Comparison of ENCODE assay signal across 1 cellular context in the genomic region with DNA sequence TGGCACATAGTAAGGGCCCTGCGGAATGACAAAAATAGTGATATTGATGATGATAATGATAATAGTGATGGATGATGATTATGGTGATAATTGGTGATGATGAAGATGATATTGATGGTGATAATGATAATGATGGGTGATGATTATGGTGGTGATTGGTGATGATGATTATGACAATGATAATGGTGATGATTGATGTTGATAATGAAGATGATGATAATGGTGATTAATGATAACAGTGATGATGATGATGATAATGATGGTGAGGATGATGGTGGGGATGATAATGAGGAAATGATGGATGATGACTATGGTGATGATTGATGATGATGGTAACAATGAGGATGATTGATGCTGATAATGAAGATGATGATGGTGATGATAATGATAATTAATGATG.
A peak's percentile ranks its signal among the peaks of the same experiment; 100 is the strongest.
TF ChIP-seq lines count a peak whose summit lies in the region.

No MANE protein-coding gene starts in this region.

TF ChIP-seq in HepG2, 621 proteins besides CTCF, POLR2A, EP300 and RAD21 (continued from another document):
- TF ChIP-seq, protein P1, sequence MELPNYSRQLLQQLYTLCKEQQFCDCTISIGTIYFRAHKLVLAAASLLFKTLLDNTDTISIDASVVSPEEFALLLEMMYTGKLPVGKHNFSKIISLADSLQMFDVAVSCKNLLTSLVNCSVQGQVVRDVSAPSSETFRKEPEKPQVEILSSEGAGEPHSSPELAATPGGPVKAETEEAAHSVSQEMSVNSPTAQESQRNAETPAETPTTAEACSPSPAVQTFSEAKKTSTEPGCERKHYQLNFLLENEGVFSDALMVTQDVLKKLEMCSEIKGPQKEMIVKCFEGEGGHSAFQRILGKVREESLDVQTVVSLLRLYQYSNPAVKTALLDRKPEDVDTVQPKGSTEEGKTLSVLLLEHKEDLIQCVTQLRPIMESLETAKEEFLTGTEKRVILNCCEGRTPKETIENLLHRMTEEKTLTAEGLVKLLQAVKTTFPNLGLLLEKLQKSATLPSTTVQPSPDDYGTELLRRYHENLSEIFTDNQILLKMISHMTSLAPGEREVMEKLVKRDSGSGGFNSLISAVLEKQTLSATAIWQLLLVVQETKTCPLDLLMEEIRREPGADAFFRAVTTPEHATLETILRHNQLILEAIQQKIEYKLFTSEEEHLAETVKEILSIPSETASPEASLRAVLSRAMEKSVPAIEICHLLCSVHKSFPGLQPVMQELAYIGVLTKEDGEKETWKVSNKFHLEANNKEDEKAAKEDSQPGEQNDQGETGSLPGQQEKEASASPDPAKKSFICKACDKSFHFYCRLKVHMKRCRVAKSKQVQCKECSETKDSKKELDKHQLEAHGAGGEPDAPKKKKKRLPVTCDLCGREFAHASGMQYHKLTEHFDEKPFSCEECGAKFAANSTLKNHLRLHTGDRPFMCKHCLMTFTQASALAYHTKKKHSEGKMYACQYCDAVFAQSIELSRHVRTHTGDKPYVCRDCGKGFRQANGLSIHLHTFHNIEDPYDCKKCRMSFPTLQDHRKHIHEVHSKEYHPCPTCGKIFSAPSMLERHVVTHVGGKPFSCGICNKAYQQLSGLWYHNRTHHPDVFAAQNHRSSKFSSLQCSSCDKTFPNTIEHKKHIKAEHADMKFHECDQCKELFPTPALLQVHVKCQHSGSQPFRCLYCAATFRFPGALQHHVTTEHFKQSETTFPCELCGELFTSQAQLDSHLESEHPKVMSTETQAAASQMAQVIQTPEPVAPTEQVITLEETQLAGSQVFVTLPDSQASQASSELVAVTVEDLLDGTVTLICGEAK (IDR thresholded peaks at IDR 0.05), result peak; percentile 21; the same call in 1 of the 2 replicates
- TF ChIP-seq, protein P1 (CRISPR knock-in tag; IDR thresholded peaks at IDR 0.05), result no peak
- TF ChIP-seq FOXP1 (IDR thresholded peaks at IDR 0.05) (peak; percentile 25; the same call in 1 of the 2 replicates), FOXP1 (CRISPR knock-in tag; IDR thresholded peaks at IDR 0.05) (no peak), SOX6 (IDR thresholded peaks at IDR 0.05) (peak; percentile 96; the same call in 1 of the 2 replicates), SOX6 (CRISPR knock-in tag; IDR thresholded peaks at IDR 0.05) (no peak), FOXK2 (IDR thresholded peaks at IDR 0.05) (peak; percentile 53; the same call in 1 of the 2 replicates), CREB1 (IDR thresholded peaks at IDR 0.05) (peak; percentile 97), CREB1 (CRISPR knock-in tag; IDR thresholded peaks at IDR 0.05) (no peak), IKZF1 (IDR thresholded peaks at IDR 0.05) (peak; percentile 98), NBN (conservative IDR thresholded peaks at IDR 0.05) (0 out of 2 replicates have a peak, but pooled peaks have one; percentile 64), ZNF7 (CRISPR knock-in tag; IDR thresholded peaks at IDR 0.05) (no peak), ZNF891 (CRISPR knock-in tag; IDR thresholded peaks at IDR 0.05) (no peak), ZNF282 (IDR thresholded peaks at IDR 0.05; ENCODE audit: partially characterized antibody) (peak; percentile 98), ATF7 (IDR thresholded peaks at IDR 0.05) (peak; percentile 73), ATF7 (CRISPR knock-in tag; IDR thresholded peaks at IDR 0.05) (no peak)
- TF ChIP-seq, protein P2, sequence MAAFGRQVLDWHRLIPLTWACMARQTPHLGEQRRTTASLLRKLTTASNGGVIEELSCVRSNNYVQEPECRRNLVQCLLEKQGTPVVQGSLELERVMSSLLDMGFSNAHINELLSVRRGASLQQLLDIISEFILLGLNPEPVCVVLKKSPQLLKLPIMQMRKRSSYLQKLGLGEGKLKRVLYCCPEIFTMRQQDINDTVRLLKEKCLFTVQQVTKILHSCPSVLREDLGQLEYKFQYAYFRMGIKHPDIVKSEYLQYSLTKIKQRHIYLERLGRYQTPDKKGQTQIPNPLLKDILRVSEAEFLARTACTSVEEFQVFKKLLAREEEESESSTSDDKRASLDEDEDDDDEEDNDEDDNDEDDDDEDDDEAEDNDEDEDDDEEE (CRISPR knock-in tag; IDR thresholded peaks at IDR 0.05), result no peak
- TF ChIP-seq, protein P3, sequence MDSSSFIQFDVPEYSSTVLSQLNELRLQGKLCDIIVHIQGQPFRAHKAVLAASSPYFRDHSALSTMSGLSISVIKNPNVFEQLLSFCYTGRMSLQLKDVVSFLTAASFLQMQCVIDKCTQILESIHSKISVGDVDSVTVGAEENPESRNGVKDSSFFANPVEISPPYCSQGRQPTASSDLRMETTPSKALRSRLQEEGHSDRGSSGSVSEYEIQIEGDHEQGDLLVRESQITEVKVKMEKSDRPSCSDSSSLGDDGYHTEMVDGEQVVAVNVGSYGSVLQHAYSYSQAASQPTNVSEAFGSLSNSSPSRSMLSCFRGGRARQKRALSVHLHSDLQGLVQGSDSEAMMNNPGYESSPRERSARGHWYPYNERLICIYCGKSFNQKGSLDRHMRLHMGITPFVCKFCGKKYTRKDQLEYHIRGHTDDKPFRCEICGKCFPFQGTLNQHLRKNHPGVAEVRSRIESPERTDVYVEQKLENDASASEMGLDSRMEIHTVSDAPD (CRISPR knock-in tag; IDR thresholded peaks at IDR 0.05), result no peak
- TF ChIP-seq, protein P4, sequence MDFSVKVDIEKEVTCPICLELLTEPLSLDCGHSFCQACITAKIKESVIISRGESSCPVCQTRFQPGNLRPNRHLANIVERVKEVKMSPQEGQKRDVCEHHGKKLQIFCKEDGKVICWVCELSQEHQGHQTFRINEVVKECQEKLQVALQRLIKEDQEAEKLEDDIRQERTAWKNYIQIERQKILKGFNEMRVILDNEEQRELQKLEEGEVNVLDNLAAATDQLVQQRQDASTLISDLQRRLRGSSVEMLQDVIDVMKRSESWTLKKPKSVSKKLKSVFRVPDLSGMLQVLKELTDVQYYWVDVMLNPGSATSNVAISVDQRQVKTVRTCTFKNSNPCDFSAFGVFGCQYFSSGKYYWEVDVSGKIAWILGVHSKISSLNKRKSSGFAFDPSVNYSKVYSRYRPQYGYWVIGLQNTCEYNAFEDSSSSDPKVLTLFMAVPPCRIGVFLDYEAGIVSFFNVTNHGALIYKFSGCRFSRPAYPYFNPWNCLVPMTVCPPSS (IDR thresholded peaks at IDR 0.05), result 0 out of 2 replicates have a peak, but pooled peaks have one; percentile 91
